In genomic region chr16:48447940-48448536, GRCh38 we compare ENCODE assay signal across 13 cellular contexts.
DNase-seq lines count a peak whose midpoint lies in the region; ATAC-seq and TF ChIP-seq lines count a peak whose summit lies in the region.
"Had no signal": no experiment of that assay in that cellular context is flagged by ENCODE, and none has a peak within 500 bp of the region (broad histone marks: within the 10 kb centered on the region; RNA-seq: fewer than 3 reads in every experiment).

No MANE protein-coding gene starts in this region.

- DNase-seq in activated CD8-positive, alpha-beta memory T cell treated with anti-CD3 and anti-CD28 coated beads, Interleukin-2, amount 50 U/mL, for 48 hours, result peak; percentile 38
- DNase-seq in activated CD8-positive, alpha-beta memory T cell treated with anti-CD3 and anti-CD28 coated beads, Interleukin-2, amount 10 ng/mL, durations not matched to agents 7 days and 5 days, result no peak
- DNase-seq in osteocyte (ENCODE audit: extremely low spot score, unreplicated experiment) (peak; percentile 66), GM19240 (ENCODE audit: insufficient read length, low spot score) (no peak)
- DNase-seq: AML-193; Caco-2; CD4-positive, alpha-beta T cell; GOT3; H9 had no signal

- H3K27ac Mint-ChIP-seq in activated CD8-positive, alpha-beta memory T cell treated with anti-CD3 and anti-CD28 coated beads, Interleukin-2, amount 10 ng/mL, durations not matched to agents 7 days and 5 days, result no peak overlapping the region
- H3K27ac Mint-ChIP-seq in dendritic cell treated with granulocyte-macrophage colony-stimulating factor and Interleukin-4, amounts not matched to agents 40 ng/mL and 50 ng/mL, for 4 days, result peak overlapping the region; percentile 62
- H3K27ac Mint-ChIP-seq in osteocyte (ENCODE audit: unreplicated experiment), result no peak overlapping the region
- H3K27ac Mint-ChIP-seq: CD4-positive, alpha-beta T cell had no signal

- H3K4me1 Mint-ChIP-seq in activated CD8-positive, alpha-beta memory T cell treated with anti-CD3 and anti-CD28 coated beads, Interleukin-2, amount 10 ng/mL, durations not matched to agents 7 days and 5 days, result no peaks in the 10 kb centered on the region
- H3K4me1 Mint-ChIP-seq in dendritic cell treated with granulocyte-macrophage colony-stimulating factor and Interleukin-4, amounts not matched to agents 40 ng/mL and 50 ng/mL, for 4 days (ENCODE audit: low read depth), result peaks cover 40% of the 10 kb centered on the region
- peaks cover 16% of the 10 kb centered on the region for H3K4me1 Mint-ChIP-seq in osteocyte (ENCODE audit: unreplicated experiment)

- CTCF ChIA-PET in activated CD8-positive, alpha-beta memory T cell treated with anti-CD3 and anti-CD28 coated beads, Interleukin-2, amount 10 ng/mL, durations not matched to agents 7 days and 5 days (lab: Charles Lee), result interaction anchor here (1.6 kb wide), 1 partner anchor 175 kb away, joined by 5 read pairs; no protein-coding TSS in a partner anchor

- intact Hi-C loops in dendritic cell treated with granulocyte-macrophage colony-stimulating factor and Interleukin-4, amounts not matched to agents 40 ng/mL and 50 ng/mL, for 4 days (cut with micrococcal nuclease), result loop anchor here (5.0 kb wide), 1 partner anchor 41 kb away; no protein-coding TSS in a partner anchor

- no peak for TF ChIP-seq CTCF in osteocyte (IDR thresholded peaks at IDR 0.05)

- no peaks in the 10 kb centered on the region for H3K9me3 Mint-ChIP-seq in activated CD8-positive, alpha-beta memory T cell treated with anti-CD3 and anti-CD28 coated beads, Interleukin-2, amount 10 ng/mL, durations not matched to agents 7 days and 5 days (ENCODE audit: low read depth)
- no peaks in the 10 kb centered on the region for H3K9me3 Mint-ChIP-seq in dendritic cell treated with granulocyte-macrophage colony-stimulating factor and Interleukin-4, amounts not matched to agents 40 ng/mL and 50 ng/mL, for 4 days
- H3K9me3 Mint-ChIP-seq in osteocyte (ENCODE audit: unreplicated experiment), result no peaks in the 10 kb centered on the region
- H3K9me3 Mint-ChIP-seq: CD4-positive, alpha-beta T cell; H9 had no signal

- peaks cover 4% of the 10 kb centered on the region for H3K27me3 Mint-ChIP-seq in activated CD8-positive, alpha-beta memory T cell treated with anti-CD3 and anti-CD28 coated beads, Interleukin-2, amount 10 ng/mL, durations not matched to agents 7 days and 5 days
- H3K27me3 Mint-ChIP-seq in dendritic cell treated with granulocyte-macrophage colony-stimulating factor and Interleukin-4, amounts not matched to agents 40 ng/mL and 50 ng/mL, for 4 days, result no peaks in the 10 kb centered on the region
- H3K27me3 Mint-ChIP-seq in osteocyte (ENCODE audit: unreplicated experiment), result no peaks in the 10 kb centered on the region
- H3K27me3 Mint-ChIP-seq: CD4-positive, alpha-beta T cell had no signal

- H3K36me3 Mint-ChIP-seq in activated CD8-positive, alpha-beta memory T cell treated with anti-CD3 and anti-CD28 coated beads, Interleukin-2, amount 10 ng/mL, durations not matched to agents 7 days and 5 days, result no peaks in the 10 kb centered on the region
- no peaks in the 10 kb centered on the region for H3K36me3 Mint-ChIP-seq in dendritic cell treated with granulocyte-macrophage colony-stimulating factor and Interleukin-4, amounts not matched to agents 40 ng/mL and 50 ng/mL, for 4 days (ENCODE audit: low read depth)
- H3K36me3 Mint-ChIP-seq in osteocyte (ENCODE audit: unreplicated experiment), result no peaks in the 10 kb centered on the region

- ATAC-seq in activated CD8-positive, alpha-beta memory T cell treated with anti-CD3 and anti-CD28 coated beads, Interleukin-2, amount 10 ng/mL, durations not matched to agents 7 days and 5 days, result no peak
- no peak for ATAC-seq in HG03135 (IDR thresholded peaks at IDR 0.05; ENCODE audit: unreplicated experiment)
- no peak for ATAC-seq in SK-N-SH treated with all-trans-retinoic acid at 6 μM for 48 hours
- ATAC-seq: A549 had no signal

- H3K4me3 Mint-ChIP-seq in activated CD8-positive, alpha-beta memory T cell treated with anti-CD3 and anti-CD28 coated beads, Interleukin-2, amount 10 ng/mL, durations not matched to agents 7 days and 5 days, result no peak overlapping the region
- no peak overlapping the region for H3K4me3 Mint-ChIP-seq in dendritic cell treated with granulocyte-macrophage colony-stimulating factor and Interleukin-4, amounts not matched to agents 40 ng/mL and 50 ng/mL, for 4 days
- H3K4me3 Mint-ChIP-seq in osteocyte (ENCODE audit: unreplicated experiment), result no peak overlapping the region
- H3K4me3 Mint-ChIP-seq: CD4-positive, alpha-beta T cell; H9 had no signal

TF ChIP-seq in SK-N-SH treated with all-trans-retinoic acid at 6 μM for 48 hours, 23 proteins besides CTCF, POLR2A, EP300 and RAD21:
- TF ChIP-seq OSR1 (CRISPR knock-in tag; IDR thresholded peaks at IDR 0.05) (no peak), ARNTL (CRISPR knock-in tag; IDR thresholded peaks at IDR 0.05; ENCODE audit: borderline replicate concordance, low read depth) (no peak), ZFP30 (CRISPR knock-in tag; IDR thresholded peaks at IDR 0.05) (no peak), PPARA (CRISPR knock-in tag; IDR thresholded peaks at IDR 0.05; ENCODE audit: borderline replicate concordance) (no peak), ISL1 (CRISPR knock-in tag; IDR thresholded peaks at IDR 0.05) (no peak), ZNF70 (CRISPR knock-in tag; IDR thresholded peaks at IDR 0.05) (no peak), POU6F1 (CRISPR knock-in tag; IDR thresholded peaks at IDR 0.05; ENCODE audit: borderline replicate concordance, low read depth) (no peak), ZNF8 (CRISPR knock-in tag; IDR thresholded peaks at IDR 0.05) (no peak), TOX (CRISPR knock-in tag; IDR thresholded peaks at IDR 0.05; ENCODE audit: borderline replicate concordance) (no peak), ZNF565 (CRISPR knock-in tag; conservative IDR thresholded peaks at IDR 0.05; ENCODE audit: low read depth) (no peak), ZFP3 (CRISPR knock-in tag; IDR thresholded peaks at IDR 0.05) (no peak), CSRNP3 (CRISPR knock-in tag; IDR thresholded peaks at IDR 0.05) (no peak), TCF4 (CRISPR knock-in tag; IDR thresholded peaks at IDR 0.05; ENCODE audit: borderline replicate concordance) (no peak)
- TF ChIP-seq, protein P1, sequence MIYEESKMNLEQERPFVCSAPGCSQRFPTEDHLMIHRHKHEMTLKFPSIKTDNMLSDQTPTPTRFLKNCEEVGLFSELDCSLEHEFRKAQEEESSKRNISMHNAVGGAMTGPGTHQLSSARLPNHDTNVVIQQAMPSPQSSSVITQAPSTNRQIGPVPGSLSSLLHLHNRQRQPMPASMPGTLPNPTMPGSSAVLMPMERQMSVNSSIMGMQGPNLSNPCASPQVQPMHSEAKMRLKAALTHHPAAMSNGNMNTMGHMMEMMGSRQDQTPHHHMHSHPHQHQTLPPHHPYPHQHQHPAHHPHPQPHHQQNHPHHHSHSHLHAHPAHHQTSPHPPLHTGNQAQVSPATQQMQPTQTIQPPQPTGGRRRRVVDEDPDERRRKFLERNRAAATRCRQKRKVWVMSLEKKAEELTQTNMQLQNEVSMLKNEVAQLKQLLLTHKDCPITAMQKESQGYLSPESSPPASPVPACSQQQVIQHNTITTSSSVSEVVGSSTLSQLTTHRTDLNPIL (CRISPR knock-in tag; IDR thresholded peaks at IDR 0.05; ENCODE audit: low read depth), result no peak

Comparison
In these comparisons a context has a peak if more than half of its experiments do, and no peak if none do; other contexts are left out.
1. DNase-seq: peak in activated CD8-positive, alpha-beta memory T cell treated with anti-CD3 and anti-CD28 coated beads, Interleukin-2, amount 50 U/mL, for 48 hours (single experiment) and osteocyte (single experiment); none in activated CD8-positive, alpha-beta memory T cell treated with anti-CD3 and anti-CD28 coated beads, Interleukin-2, amount 10 ng/mL, durations not matched to agents 7 days and 5 days (single experiment) and GM19240 (single experiment).